Comparison of ENCODE assay signal across 20 cellular contexts in the genomic region with DNA sequence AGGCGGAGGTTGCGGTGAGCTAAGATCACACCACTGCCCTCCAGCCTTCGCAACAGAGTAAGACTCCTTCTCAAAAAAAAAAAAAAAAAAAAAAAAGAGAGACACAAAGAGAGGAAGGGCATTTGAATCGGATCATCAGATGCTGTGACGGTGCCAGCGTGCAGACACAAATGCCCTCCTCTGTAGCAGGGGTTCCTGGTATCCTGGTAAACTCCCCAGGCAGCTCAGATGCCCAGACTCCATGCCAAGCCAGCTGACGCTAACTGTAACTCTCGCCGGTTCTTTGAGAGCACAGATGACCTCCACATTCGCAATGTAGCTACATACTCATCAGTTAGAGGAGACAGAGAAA.
"Had no signal": no experiment of that assay in that cellular context is flagged by ENCODE, and none has a peak within 500 bp of the region (broad histone marks: within the 10 kb centered on the region; RNA-seq: fewer than 3 reads in every experiment).

No MANE protein-coding gene starts in this region.

- H3K9me3 Mint-ChIP-seq: dendritic cell treated with granulocyte-macrophage colony-stimulating factor and Interleukin-4, amounts not matched to agents 40 ng/mL and 50 ng/mL, for 4 days; effector memory CD8-positive, alpha-beta T cell; nephron had no signal

- ATAC-seq: effector memory CD8-positive, alpha-beta T cell; gastrocnemius medialis; heart right ventricle; left lung; psoas muscle; right lobe of liver had no signal

- H3K4me3 Mint-ChIP-seq: dendritic cell treated with granulocyte-macrophage colony-stimulating factor and Interleukin-4, amounts not matched to agents 40 ng/mL and 50 ng/mL, for 4 days; effector memory CD8-positive, alpha-beta T cell; nephron had no signal

- DNase-seq: effector memory CD8-positive, alpha-beta T cell; gastrocnemius medialis; heart right ventricle; hypothalamus; islet precursor cell; left lung; mesenchymal stem cell; naive B cell; occipital lobe; psoas muscle; retina; right lobe of liver; stimulated activated CD4-positive, alpha-beta T cell treated with anti-CD3 and anti-CD28 coated beads, Interleukin-2, amount 100 ng/mL, for 24 hours; stimulated activated CD4-positive, alpha-beta T cell treated with anti-CD3 and anti-CD28 coated beads, Interleukin-4, amount 100 ng/mL, for 4 hours; stimulated activated naive CD4-positive, alpha-beta T cell; stomach; substantia nigra; transverse colon had no signal

- H3K27ac Mint-ChIP-seq: dendritic cell treated with granulocyte-macrophage colony-stimulating factor and Interleukin-4, amounts not matched to agents 40 ng/mL and 50 ng/mL, for 4 days; effector memory CD8-positive, alpha-beta T cell; naive B cell; nephron had no signal
